ENCODE assay signal across 1 cellular context in genomic region chr4:94506822-94507221, GRCh38.
TF ChIP-seq lines count a peak whose summit lies in the region.

No MANE protein-coding gene starts in this region.

TF ChIP-seq in HepG2, 621 proteins besides CTCF, POLR2A, EP300 and RAD21:
- TF ChIP-seq ZNF75D (CRISPR knock-in tag; IDR thresholded peaks at IDR 0.05; ENCODE audit: borderline replicate concordance) (no peak), HNF4A (CRISPR knock-in tag; IDR thresholded peaks at IDR 0.05) (peak; percentile 49), SMC3 (IDR thresholded peaks at IDR 0.05; ENCODE audit: low read length) (no peak)
